ENCODE assay signal across 1 cellular context in genomic region chr9:34459356-34459755, GRCh38.
TF ChIP-seq lines count a peak whose summit lies in the region.

No MANE protein-coding gene starts in this region.

TF ChIP-seq in neural cell, 6 proteins besides CTCF, POLR2A, EP300 and RAD21 (continued from another document):
- TF ChIP-seq, protein P1, sequence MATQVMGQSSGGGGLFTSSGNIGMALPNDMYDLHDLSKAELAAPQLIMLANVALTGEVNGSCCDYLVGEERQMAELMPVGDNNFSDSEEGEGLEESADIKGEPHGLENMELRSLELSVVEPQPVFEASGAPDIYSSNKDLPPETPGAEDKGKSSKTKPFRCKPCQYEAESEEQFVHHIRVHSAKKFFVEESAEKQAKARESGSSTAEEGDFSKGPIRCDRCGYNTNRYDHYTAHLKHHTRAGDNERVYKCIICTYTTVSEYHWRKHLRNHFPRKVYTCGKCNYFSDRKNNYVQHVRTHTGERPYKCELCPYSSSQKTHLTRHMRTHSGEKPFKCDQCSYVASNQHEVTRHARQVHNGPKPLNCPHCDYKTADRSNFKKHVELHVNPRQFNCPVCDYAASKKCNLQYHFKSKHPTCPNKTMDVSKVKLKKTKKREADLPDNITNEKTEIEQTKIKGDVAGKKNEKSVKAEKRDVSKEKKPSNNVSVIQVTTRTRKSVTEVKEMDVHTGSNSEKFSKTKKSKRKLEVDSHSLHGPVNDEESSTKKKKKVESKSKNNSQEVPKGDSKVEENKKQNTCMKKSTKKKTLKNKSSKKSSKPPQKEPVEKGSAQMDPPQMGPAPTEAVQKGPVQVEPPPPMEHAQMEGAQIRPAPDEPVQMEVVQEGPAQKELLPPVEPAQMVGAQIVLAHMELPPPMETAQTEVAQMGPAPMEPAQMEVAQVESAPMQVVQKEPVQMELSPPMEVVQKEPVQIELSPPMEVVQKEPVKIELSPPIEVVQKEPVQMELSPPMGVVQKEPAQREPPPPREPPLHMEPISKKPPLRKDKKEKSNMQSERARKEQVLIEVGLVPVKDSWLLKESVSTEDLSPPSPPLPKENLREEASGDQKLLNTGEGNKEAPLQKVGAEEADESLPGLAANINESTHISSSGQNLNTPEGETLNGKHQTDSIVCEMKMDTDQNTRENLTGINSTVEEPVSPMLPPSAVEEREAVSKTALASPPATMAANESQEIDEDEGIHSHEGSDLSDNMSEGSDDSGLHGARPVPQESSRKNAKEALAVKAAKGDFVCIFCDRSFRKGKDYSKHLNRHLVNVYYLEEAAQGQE (IDR thresholded peaks at IDR 0.05; ENCODE audit: borderline replicate concordance) = no peak
- no peak for TF ChIP-seq SMC3 (conservative IDR thresholded peaks at IDR 0.05; ENCODE audit: poor library complexity)
